In the genomic region with DNA sequence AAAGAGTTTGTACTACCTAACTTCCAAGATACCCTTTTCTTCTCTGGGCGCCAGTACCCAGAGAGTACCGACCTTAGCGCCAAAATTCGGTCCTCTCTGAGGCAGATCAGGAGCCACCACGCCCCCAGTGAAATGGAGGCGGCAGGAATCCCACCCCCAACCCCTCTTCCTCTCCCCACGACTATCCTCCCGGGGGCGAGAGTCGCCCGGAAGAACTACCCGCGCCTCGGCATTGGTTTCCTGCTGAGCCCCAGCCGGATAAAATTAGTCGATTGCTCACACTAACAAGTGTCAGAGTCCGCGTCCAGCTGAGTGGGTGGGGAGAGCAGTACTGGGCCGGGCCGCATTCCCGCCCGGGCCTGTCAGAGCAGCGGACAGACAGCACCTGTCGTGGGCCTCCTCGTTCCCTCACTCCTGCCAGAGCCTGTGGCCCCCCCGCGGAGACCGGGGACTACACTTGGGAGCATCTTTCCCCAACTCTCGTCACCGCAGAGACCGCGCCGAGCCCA, we compare ENCODE assay signal across 8 cellular contexts.
DNase-seq lines count a peak whose midpoint lies in the region; ATAC-seq and TF ChIP-seq lines count a peak whose summit lies in the region.

No MANE protein-coding gene starts in this region.

- 27 to 40% (median 29%) methylated on average over 33 of the region's 33 CpGs for WGBS in ovary, 3 donors

- H3K27me3 ChIP-seq in OCI-LY3 (ENCODE audit: low read depth, low read length), result no peaks in the 10 kb centered on the region
- H3K27me3 ChIP-seq in cardiac muscle cell, result no peaks in the 10 kb centered on the region
- H3K27me3 ChIP-seq in ovary, result no peaks in the 10 kb centered on the region

- peak overlapping the region; percentile 85 for H3K4me3 ChIP-seq in OCI-LY3 (ENCODE audit: low read length)
- peak overlapping the region; percentile 28 for H3K4me3 ChIP-seq in cardiac muscle cell
- H3K4me3 ChIP-seq in ovary, result peak overlapping the region; percentile 37

- H3K4me2 ChIP-seq in OCI-LY3 (ENCODE audit: low read length), result peak overlapping the region; percentile 94

- peak; percentile 45 for ATAC-seq in activated naive CD8-positive, alpha-beta T cell treated with anti-CD3 and anti-CD28 coated beads, Interleukin-2, amount 50 U/mL, for 24 hours

- TF ChIP-seq CTCF in OCI-LY3 (IDR thresholded peaks at IDR 0.05; ENCODE audit: low read depth, low read length) (no peak), cardiac muscle cell (IDR thresholded peaks at IDR 0.05; ENCODE audit: low read depth, low read length) (no peak), ovary (IDR thresholded peaks at IDR 0.05) (no peak)

- H3K9me3 ChIP-seq in ES-I3 (ENCODE audit: control insufficient read depth, insufficient read depth, low read length) (no peaks in the 10 kb centered on the region), OCI-LY3 (ENCODE audit: insufficient read depth, low read length) (no peaks in the 10 kb centered on the region), cardiac muscle cell (ENCODE audit: low read depth) (no peaks in the 10 kb centered on the region), ovary (no peaks in the 10 kb centered on the region)

- H3K9me3 Mint-ChIP-seq in activated naive CD8-positive, alpha-beta T cell treated with anti-CD3 and anti-CD28 coated beads, Interleukin-2, amount 50 U/mL, for 24 hours, result no peaks in the 10 kb centered on the region

- H3K27ac ChIP-seq in OCI-LY3 (ENCODE audit: low read length) (no peak overlapping the region), cardiac muscle cell (peak overlapping the region; percentile 22), ovary (peak overlapping the region; percentile 79 to 85)

- H2AFZ ChIP-seq in OCI-LY3 (ENCODE audit: low read depth, low read length), result peak overlapping the region; percentile 78

- peak overlapping the region; percentile 71 for H3K4me3 Mint-ChIP-seq in activated naive CD8-positive, alpha-beta T cell treated with anti-CD3 and anti-CD28 coated beads, Interleukin-2, amount 50 U/mL, for 24 hours

- H3K36me3 ChIP-seq in ES-I3 (ENCODE audit: insufficient read depth, low read length), result no peaks in the 10 kb centered on the region
- H3K36me3 ChIP-seq in OCI-LY3 (replicated peaks; ENCODE audit: low read depth, low read length), result no peaks in the 10 kb centered on the region
- H3K36me3 ChIP-seq in cardiac muscle cell, result no peaks in the 10 kb centered on the region
- H3K36me3 ChIP-seq in ovary, result no peaks in the 10 kb centered on the region

- no peaks in the 10 kb centered on the region for H3K27me3 Mint-ChIP-seq in activated naive CD8-positive, alpha-beta T cell treated with anti-CD3 and anti-CD28 coated beads, Interleukin-2, amount 50 U/mL, for 24 hours

- peaks cover 35% of the 10 kb centered on the region for H3K4me1 Mint-ChIP-seq in activated naive CD8-positive, alpha-beta T cell treated with anti-CD3 and anti-CD28 coated beads, Interleukin-2, amount 50 U/mL, for 24 hours

- DNase-seq in HCEC 1CT, result peak; percentile 75
- DNase-seq in activated naive CD8-positive, alpha-beta T cell treated with anti-CD3 and anti-CD28 coated beads, Interleukin-2, amount 50 U/mL, for 24 hours, result peak; percentile 54
- DNase-seq in cardiac muscle cell (ENCODE audit: low read depth in 1 of 2, low spot score in 1 of 2), result peak; percentile 43 to 64
- peak; percentile 83 to 87 (median 84) for DNase-seq in ovary
- no peak for DNase-seq in NAMALWA (ENCODE audit: low spot score)
- no peak for DNase-seq in NK-92 treated with Interleukin-12 subunit alpha and Interleukin-12 subunit beta, amount 100 ng/mL, for 24 hours (lab: John Stamatoyannopoulos, UW)

- H3K27ac Mint-ChIP-seq in activated naive CD8-positive, alpha-beta T cell treated with anti-CD3 and anti-CD28 coated beads, Interleukin-2, amount 50 U/mL, for 24 hours, result peak overlapping the region; percentile 75

- H3K36me3 Mint-ChIP-seq in activated naive CD8-positive, alpha-beta T cell treated with anti-CD3 and anti-CD28 coated beads, Interleukin-2, amount 50 U/mL, for 24 hours (ENCODE audit: low read depth), result no peaks in the 10 kb centered on the region

- TF ChIP-seq EP300 in ovary (IDR thresholded peaks at IDR 0.05), result no peak

- peak overlapping the region; percentile 48; the same call in 1 of the 2 replicates for H3K9ac ChIP-seq in ES-I3 (ENCODE audit: low read depth, low read length)
- H3K9ac ChIP-seq in OCI-LY3 (ENCODE audit: low read length), result peak overlapping the region; percentile 61

- no peaks in the 10 kb centered on the region for H4K20me1 ChIP-seq in OCI-LY3 (ENCODE audit: insufficient read depth, low read length)

- no peak for TF ChIP-seq POLR2A in ovary (IDR thresholded peaks at IDR 0.05)

- peaks cover 5% of the 10 kb centered on the region; the same call in 1 of the 2 replicates for H3K4me1 ChIP-seq in ES-I3 (ENCODE audit: insufficient read depth, low read length)
- peaks cover 17% of the 10 kb centered on the region for H3K4me1 ChIP-seq in OCI-LY3 (ENCODE audit: low read length)
- H3K4me1 ChIP-seq in cardiac muscle cell (ENCODE audit: low read depth), result no peaks in the 10 kb centered on the region
- no peaks in the 10 kb centered on the region for H3K4me1 ChIP-seq in ovary (ENCODE audit: insufficient read depth)

- intact Hi-C loops in ovary (cut with DNase I), result loop anchor here in 2 of 4 donors (2.0 to 10.0 kb wide), 2 partner anchors 111 to 115 kb away; a partner anchor contains a TSS

- H3K79me2 ChIP-seq in OCI-LY3 (ENCODE audit: low read length), result no peaks in the 10 kb centered on the region

Comparison
In these comparisons a context has a peak if more than half of its experiments do, and no peak if none do; other contexts are left out.
1. DNase-seq: peak in HCEC 1CT (single experiment), activated naive CD8-positive, alpha-beta T cell treated with anti-CD3 and anti-CD28 coated beads, Interleukin-2, amount 50 U/mL, for 24 hours (single experiment), cardiac muscle cell (2 of 2) and ovary (5 of 5); none in NAMALWA (single experiment) and NK-92 treated with Interleukin-12 subunit alpha and Interleukin-12 subunit beta, amount 100 ng/mL, for 24 hours (single experiment).
2. H3K4me3 ChIP-seq: peak in every context shown above with its lines; median percentile 85 in OCI-LY3; 37 in ovary; 28 in cardiac muscle cell.